ENCODE assay signal across 8 cellular contexts in the genomic region with DNA sequence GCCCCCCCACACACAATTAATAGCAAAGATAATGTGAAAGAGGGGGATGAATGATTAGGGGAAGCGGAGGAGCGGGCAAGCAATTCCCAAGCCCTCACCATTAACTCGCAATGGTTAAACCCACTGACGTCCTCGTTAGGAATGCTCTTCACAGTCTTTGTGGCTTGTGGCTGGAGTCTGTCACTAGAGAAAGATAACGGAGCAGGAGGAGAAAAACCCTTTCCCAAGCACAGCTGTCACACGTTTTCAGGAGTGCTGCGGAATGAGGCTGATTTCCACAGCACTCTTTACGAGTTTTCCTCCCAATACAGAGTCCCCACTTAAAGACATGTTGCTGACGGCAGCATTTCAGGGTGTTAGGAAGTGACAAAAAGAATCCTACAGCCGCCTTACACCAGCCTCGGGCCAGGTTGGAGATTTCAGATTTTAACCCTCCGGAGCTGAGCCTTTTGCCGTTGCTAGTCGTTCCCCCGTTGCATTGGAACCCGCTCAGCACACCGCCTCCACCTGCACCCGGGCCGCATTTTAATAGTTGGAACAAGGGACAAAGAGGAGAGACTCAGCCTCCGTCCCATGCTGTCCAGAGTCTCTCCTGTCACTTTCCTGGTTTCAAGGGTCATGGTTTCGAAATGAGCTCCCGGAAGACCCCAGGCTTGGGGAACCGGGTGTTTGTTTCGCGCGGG.
A peak's percentile ranks its signal among the peaks of the same experiment; 100 is the strongest.
DNase-seq lines count a peak whose midpoint lies in the region; ATAC-seq, FAIRE-seq and TF ChIP-seq lines count a peak whose summit lies in the region.

No MANE protein-coding gene starts in this region.

- no peak overlapping the region for H3K27ac Mint-ChIP-seq in activated naive CD8-positive, alpha-beta T cell treated with anti-CD3 and anti-CD28 coated beads for 36 hours

- H3K4me3 ChIP-seq in iPS-18a (ENCODE audit: low read length) (peak overlapping the region; percentile 89), smooth muscle cell (peak overlapping the region; percentile 57), OCI-LY7 (ENCODE audit: low read depth, low read length, poor library complexity, severe bottlenecking) (no peak overlapping the region)

- peaks cover 3% of the 10 kb centered on the region for H3K4me1 Mint-ChIP-seq in activated naive CD8-positive, alpha-beta T cell treated with anti-CD3 and anti-CD28 coated beads for 36 hours

- H3K36me3 ChIP-seq in iPS-18a (ENCODE audit: control insufficient read depth, low read depth, low read length) = peaks cover 19% of the 10 kb centered on the region
- no peaks in the 10 kb centered on the region for H3K36me3 ChIP-seq in smooth muscle cell (ENCODE audit: low read depth)
- no peaks in the 10 kb centered on the region for H3K36me3 ChIP-seq in OCI-LY7 (ENCODE audit: insufficient read depth, low read length)

- H3K4me1 ChIP-seq in iPS-18a (ENCODE audit: control insufficient read depth, low read depth, low read length) (peaks cover 70% of the 10 kb centered on the region), smooth muscle cell (ENCODE audit: low read depth) (peaks cover 16% of the 10 kb centered on the region), OCI-LY7 (ENCODE audit: insufficient read depth, low read length, poor library complexity, severe bottlenecking) (no peaks in the 10 kb centered on the region)

- H3F3A ChIP-seq in smooth muscle cell (ENCODE audit: low read depth) = no peaks in the 10 kb centered on the region

- FAIRE-seq in GM12891 (lab: Jason Lieb, UNC) = peak; percentile 67

- intact Hi-C loops in OCI-LY7 (cut with micrococcal nuclease; ENCODE audit: unreplicated experiment) = no loop called here

- H3K79me2 ChIP-seq in smooth muscle cell (ENCODE audit: low read depth) (no peaks in the 10 kb centered on the region), OCI-LY7 (ENCODE audit: insufficient read depth, low read depth, low read length) (no peaks in the 10 kb centered on the region)

- CTCF ChIA-PET in OCI-LY7 (lab: Charles Lee; ENCODE audit: unreplicated experiment) = no interaction called here

- POLR2A ChIA-PET in OCI-LY7 (lab: Charles Lee) = no interaction called here

- TF ChIP-seq POLR2A in GM12891 (IDR thresholded peaks at IDR 0.05; ENCODE audit: low read depth, low read length) = no peak

- 43% methylated on average over 27 of the region's 27 CpGs for WGBS in smooth muscle cell (ENCODE audit: low lambda C conversion rate)

- H3K27ac ChIP-seq in iPS-18a (ENCODE audit: low read length) (peak overlapping the region; percentile 29), smooth muscle cell (ENCODE audit: low read depth) (peak overlapping the region; percentile 27), OCI-LY7 (ENCODE audit: low read depth, low read length, poor library complexity, severe bottlenecking) (no peak overlapping the region)

- ATAC-seq in HG02973 (IDR thresholded peaks at IDR 0.05; ENCODE audit: unreplicated experiment) = no peak
- ATAC-seq in GM18858 (IDR thresholded peaks at IDR 0.05; ENCODE audit: unreplicated experiment) = no peak

- H3K4me3 Mint-ChIP-seq in activated naive CD8-positive, alpha-beta T cell treated with anti-CD3 and anti-CD28 coated beads for 36 hours = peak overlapping the region; percentile 52

- H3K27me3 ChIP-seq in iPS-18a (ENCODE audit: control insufficient read depth, insufficient read depth, low read length) (no peaks in the 10 kb centered on the region), smooth muscle cell (ENCODE audit: low read depth) (no peaks in the 10 kb centered on the region)

- no peaks in the 10 kb centered on the region for H4K20me1 ChIP-seq in smooth muscle cell (ENCODE audit: low read depth)
- H4K20me1 ChIP-seq in OCI-LY7 (ENCODE audit: insufficient read depth, low read length) = no peaks in the 10 kb centered on the region

- no peaks in the 10 kb centered on the region for H3K9me2 ChIP-seq in OCI-LY7 (ENCODE audit: insufficient read depth, low read length)

- H3K9me3 ChIP-seq in iPS-18a (ENCODE audit: control insufficient read depth, low read depth, low read length) (no peaks in the 10 kb centered on the region), smooth muscle cell (replicated peaks; ENCODE audit: low read depth) (no peaks in the 10 kb centered on the region), OCI-LY7 (ENCODE audit: low read length) (no peaks in the 10 kb centered on the region)

- peak overlapping the region; percentile 49 for H2AFZ ChIP-seq in smooth muscle cell (ENCODE audit: low read depth)
- no peak overlapping the region for H2AFZ ChIP-seq in OCI-LY7 (ENCODE audit: low read length)

- TF ChIP-seq CTCF in smooth muscle cell (IDR thresholded peaks at IDR 0.05; ENCODE audit: borderline replicate concordance, insufficient read depth, poor library complexity, severe bottlenecking) (no peak), OCI-LY7 (conservative IDR thresholded peaks at IDR 0.05; ENCODE audit: low read length) (no peak)

- no peaks in the 10 kb centered on the region for H3K36me3 Mint-ChIP-seq in activated naive CD8-positive, alpha-beta T cell treated with anti-CD3 and anti-CD28 coated beads for 36 hours

- no peaks in the 10 kb centered on the region for H3K9me3 Mint-ChIP-seq in activated naive CD8-positive, alpha-beta T cell treated with anti-CD3 and anti-CD28 coated beads for 36 hours

- peaks cover 37% of the 10 kb centered on the region for H3K27me3 Mint-ChIP-seq in activated naive CD8-positive, alpha-beta T cell treated with anti-CD3 and anti-CD28 coated beads for 36 hours

- H3K4me2 ChIP-seq in smooth muscle cell = peak overlapping the region; percentile 91
- H3K4me2 ChIP-seq in OCI-LY7 (ENCODE audit: low read length) = no peak overlapping the region

- H3K9ac ChIP-seq in iPS-18a (ENCODE audit: low read length) (peak overlapping the region; percentile 89), smooth muscle cell (ENCODE audit: low read depth) (peak overlapping the region; percentile 29)

- DNase-seq in 8988T = peak; percentile 42
- DNase-seq in GM12891 (ENCODE audit: insufficient read length, low spot score) = no peak
- no peak for DNase-seq in activated naive CD8-positive, alpha-beta T cell treated with anti-CD3 and anti-CD28 coated beads for 36 hours
- DNase-seq in smooth muscle cell (lab: John Stamatoyannopoulos, UW; ENCODE audit: unreplicated experiment) = no peak
- no peak for DNase-seq in OCI-LY7 (ENCODE audit: low spot score)

- no TSS peak for BruUV-seq in OCI-LY7 (replicated peaks; lab: Mats Ljungman, UMichigan)

TF ChIP-seq in GM12891, 5 proteins besides CTCF, POLR2A, EP300 and RAD21:
- TF ChIP-seq POLR2AphosphoS5 (IDR thresholded peaks at IDR 0.05; ENCODE audit: low read depth, low read length) (no peak), POU2F2 (IDR thresholded peaks at IDR 0.05; ENCODE audit: low read depth, low read length) (no peak)
